ENCODE assay signal across 1 cellular context in genomic region chr14:103854822-103855733, GRCh38.
TF ChIP-seq lines count a peak whose summit lies in the region.

No MANE protein-coding gene starts in this region.

TF ChIP-seq in HEK293, 187 proteins besides CTCF, POLR2A, EP300 and RAD21 (continued from another document and continues in another):
- TF ChIP-seq, protein P1, sequence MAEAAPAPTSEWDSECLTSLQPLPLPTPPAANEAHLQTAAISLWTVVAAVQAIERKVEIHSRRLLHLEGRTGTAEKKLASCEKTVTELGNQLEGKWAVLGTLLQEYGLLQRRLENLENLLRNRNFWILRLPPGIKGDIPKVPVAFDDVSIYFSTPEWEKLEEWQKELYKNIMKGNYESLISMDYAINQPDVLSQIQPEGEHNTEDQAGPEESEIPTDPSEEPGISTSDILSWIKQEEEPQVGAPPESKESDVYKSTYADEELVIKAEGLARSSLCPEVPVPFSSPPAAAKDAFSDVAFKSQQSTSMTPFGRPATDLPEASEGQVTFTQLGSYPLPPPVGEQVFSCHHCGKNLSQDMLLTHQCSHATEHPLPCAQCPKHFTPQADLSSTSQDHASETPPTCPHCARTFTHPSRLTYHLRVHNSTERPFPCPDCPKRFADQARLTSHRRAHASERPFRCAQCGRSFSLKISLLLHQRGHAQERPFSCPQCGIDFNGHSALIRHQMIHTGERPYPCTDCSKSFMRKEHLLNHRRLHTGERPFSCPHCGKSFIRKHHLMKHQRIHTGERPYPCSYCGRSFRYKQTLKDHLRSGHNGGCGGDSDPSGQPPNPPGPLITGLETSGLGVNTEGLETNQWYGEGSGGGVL (tag by site-specific recombination; IDR thresholded peaks at IDR 0.05), result peak; percentile 77; the same call in 1 of the 2 replicates
- peak; percentile 73 for TF ChIP-seq SP3 (tag by site-specific recombination; IDR thresholded peaks at IDR 0.05)
- TF ChIP-seq SALL2 (tag by site-specific recombination; IDR thresholded peaks at IDR 0.05; ENCODE audit: borderline replicate concordance), result no peak
- TF ChIP-seq ZSCAN23 (tag by site-specific recombination; IDR thresholded peaks at IDR 0.05), result no peak
- TF ChIP-seq ZNF707 (tag by site-specific recombination; IDR thresholded peaks at IDR 0.05), result no peak
- no peak for TF ChIP-seq GLIS1 (tag by site-specific recombination; IDR thresholded peaks at IDR 0.05)
- peak; percentile 28; the same call in 1 of the 2 replicates for TF ChIP-seq PRDM10 (tag by site-specific recombination; IDR thresholded peaks at IDR 0.05)
- TF ChIP-seq ZSCAN16 (tag by site-specific recombination; IDR thresholded peaks at IDR 0.05), result no peak
- TF ChIP-seq ZNF658 (tag by site-specific recombination; IDR thresholded peaks at IDR 0.05), result no peak
- no peak for TF ChIP-seq RBAK (tag by site-specific recombination; IDR thresholded peaks at IDR 0.05)
- peak; percentile 50 for TF ChIP-seq SP2 (tag by site-specific recombination; IDR thresholded peaks at IDR 0.05)
- TF ChIP-seq, protein P2, sequence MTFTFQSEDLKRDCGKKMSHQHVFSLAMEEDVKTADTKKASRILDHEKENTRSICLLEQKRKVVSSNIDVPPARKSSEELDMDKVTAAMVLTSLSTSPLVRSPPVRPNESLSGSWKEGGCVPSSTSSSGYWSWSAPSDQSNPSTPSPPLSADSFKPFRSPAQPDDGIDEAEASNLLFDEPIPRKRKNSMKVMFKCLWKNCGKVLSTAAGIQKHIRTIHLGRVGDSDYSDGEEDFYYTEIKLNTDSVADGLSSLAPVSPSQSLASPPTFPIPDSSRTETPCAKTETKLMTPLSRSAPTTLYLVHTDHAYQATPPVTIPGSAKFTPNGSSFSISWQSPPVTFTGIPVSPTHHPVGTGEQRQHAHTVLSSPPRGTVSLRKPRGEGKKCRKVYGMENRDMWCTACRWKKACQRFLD (tag by site-specific recombination; IDR thresholded peaks at IDR 0.05), result no peak
- TF ChIP-seq ZNF843 (tag by site-specific recombination; IDR thresholded peaks at IDR 0.05), result no peak
- peak; percentile 51; the same call in 1 of the 2 replicates for TF ChIP-seq ZNF2 (tag by site-specific recombination; IDR thresholded peaks at IDR 0.05)
- no peak for TF ChIP-seq ZNF544 (tag by site-specific recombination; IDR thresholded peaks at IDR 0.05)
- TF ChIP-seq, protein P3, sequence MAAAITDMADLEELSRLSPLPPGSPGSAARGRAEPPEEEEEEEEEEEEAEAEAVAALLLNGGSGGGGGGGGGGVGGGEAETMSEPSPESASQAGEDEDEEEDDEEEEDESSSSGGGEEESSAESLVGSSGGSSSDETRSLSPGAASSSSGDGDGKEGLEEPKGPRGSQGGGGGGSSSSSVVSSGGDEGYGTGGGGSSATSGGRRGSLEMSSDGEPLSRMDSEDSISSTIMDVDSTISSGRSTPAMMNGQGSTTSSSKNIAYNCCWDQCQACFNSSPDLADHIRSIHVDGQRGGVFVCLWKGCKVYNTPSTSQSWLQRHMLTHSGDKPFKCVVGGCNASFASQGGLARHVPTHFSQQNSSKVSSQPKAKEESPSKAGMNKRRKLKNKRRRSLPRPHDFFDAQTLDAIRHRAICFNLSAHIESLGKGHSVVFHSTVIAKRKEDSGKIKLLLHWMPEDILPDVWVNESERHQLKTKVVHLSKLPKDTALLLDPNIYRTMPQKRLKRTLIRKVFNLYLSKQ (tag by site-specific recombination; IDR thresholded peaks at IDR 0.05; ENCODE audit: borderline replicate concordance), result no peak
- TF ChIP-seq ZEB2 (tag by site-specific recombination; IDR thresholded peaks at IDR 0.05), result no peak
- no peak for TF ChIP-seq HOXD13 (CRISPR knock-in tag; IDR thresholded peaks at IDR 0.05; ENCODE audit: borderline replicate concordance)
- no peak for TF ChIP-seq ZNF660 (tag by site-specific recombination; IDR thresholded peaks at IDR 0.05)
- no peak for TF ChIP-seq ZNF792 (tag by site-specific recombination; IDR thresholded peaks at IDR 0.05)
- no peak for TF ChIP-seq ZNF311 (tag by site-specific recombination; IDR thresholded peaks at IDR 0.05; ENCODE audit: borderline replicate concordance)
- no peak for TF ChIP-seq ZNF514 (tag by site-specific recombination; IDR thresholded peaks at IDR 0.05)
- TF ChIP-seq ZNF639 (tag by site-specific recombination; IDR thresholded peaks at IDR 0.05), result no peak
- TF ChIP-seq ZNF785 (tag by site-specific recombination; IDR thresholded peaks at IDR 0.05), result no peak
- no peak for TF ChIP-seq ZSCAN4 (tag by site-specific recombination; IDR thresholded peaks at IDR 0.05)
- peak; percentile 45; the same call in 1 of the 2 replicates for TF ChIP-seq ZBTB20 (tag by site-specific recombination; IDR thresholded peaks at IDR 0.05)
- TF ChIP-seq, protein P4, sequence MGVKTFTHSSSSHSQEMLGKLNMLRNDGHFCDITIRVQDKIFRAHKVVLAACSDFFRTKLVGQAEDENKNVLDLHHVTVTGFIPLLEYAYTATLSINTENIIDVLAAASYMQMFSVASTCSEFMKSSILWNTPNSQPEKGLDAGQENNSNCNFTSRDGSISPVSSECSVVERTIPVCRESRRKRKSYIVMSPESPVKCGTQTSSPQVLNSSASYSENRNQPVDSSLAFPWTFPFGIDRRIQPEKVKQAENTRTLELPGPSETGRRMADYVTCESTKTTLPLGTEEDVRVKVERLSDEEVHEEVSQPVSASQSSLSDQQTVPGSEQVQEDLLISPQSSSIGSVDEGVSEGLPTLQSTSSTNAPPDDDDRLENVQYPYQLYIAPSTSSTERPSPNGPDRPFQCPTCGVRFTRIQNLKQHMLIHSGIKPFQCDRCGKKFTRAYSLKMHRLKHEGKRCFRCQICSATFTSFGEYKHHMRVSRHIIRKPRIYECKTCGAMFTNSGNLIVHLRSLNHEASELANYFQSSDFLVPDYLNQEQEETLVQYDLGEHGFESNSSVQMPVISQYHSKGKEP (tag by site-specific recombination; IDR thresholded peaks at IDR 0.05), result no peak
- peak; percentile 94 for TF ChIP-seq ZFHX2 (tag by site-specific recombination; conservative IDR thresholded peaks at IDR 0.05)
- TF ChIP-seq, protein P5, sequence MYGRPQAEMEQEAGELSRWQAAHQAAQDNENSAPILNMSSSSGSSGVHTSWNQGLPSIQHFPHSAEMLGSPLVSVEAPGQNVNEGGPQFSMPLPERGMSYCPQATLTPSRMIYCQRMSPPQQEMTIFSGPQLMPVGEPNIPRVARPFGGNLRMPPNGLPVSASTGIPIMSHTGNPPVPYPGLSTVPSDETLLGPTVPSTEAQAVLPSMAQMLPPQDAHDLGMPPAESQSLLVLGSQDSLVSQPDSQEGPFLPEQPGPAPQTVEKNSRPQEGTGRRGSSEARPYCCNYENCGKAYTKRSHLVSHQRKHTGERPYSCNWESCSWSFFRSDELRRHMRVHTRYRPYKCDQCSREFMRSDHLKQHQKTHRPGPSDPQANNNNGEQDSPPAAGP (tag by site-specific recombination; IDR thresholded peaks at IDR 0.05), result peak; percentile 72
- TF ChIP-seq BCL11B (tag by site-specific recombination; IDR thresholded peaks at IDR 0.05; ENCODE audit: low read depth), result no peak
- TF ChIP-seq ZNF488 (tag by site-specific recombination; IDR thresholded peaks at IDR 0.05), result no peak
- 0 out of 2 replicates have a peak, but pooled peaks have one; percentile 9 for TF ChIP-seq ZBTB11 (tag by site-specific recombination; conservative IDR thresholded peaks at IDR 0.05; ENCODE audit: low read depth)
- TF ChIP-seq ZNF148 (tag by site-specific recombination; IDR thresholded peaks at IDR 0.05; ENCODE audit: borderline replicate concordance), result no peak
- TF ChIP-seq ZNF157 (tag by site-specific recombination; IDR thresholded peaks at IDR 0.05), result no peak
